15 cellular contexts compared by ENCODE assay signal in genomic region chr5:177359451-177359851, GRCh38. TPM values are rescaled to one million over a fixed set of nuclear protein-coding genes. Genes with fewer than 3 reads are reported as not detected.
A peak's percentile ranks its signal among the peaks of the same experiment; 100 is the strongest.
DNase-seq lines count a peak whose midpoint lies in the region; TF ChIP-seq lines count a peak whose summit lies in the region.
"Had no signal": no experiment of that assay in that cellular context is flagged by ENCODE, and none has a peak within 500 bp of the region (broad histone marks: within the 10 kb centered on the region; RNA-seq: fewer than 3 reads in every experiment).

No MANE protein-coding gene starts in this region.

- peaks cover 15% of the 10 kb centered on the region for H3K9me3 Mint-ChIP-seq in T-helper 2 cell treated with Interferon-gamma antibody and Interleukin-4, amounts not matched to agents 5 μg/mL and 100 μg/mL, for 36 hours
- peaks cover 15% of the 10 kb centered on the region for H3K9me3 Mint-ChIP-seq in activated T-helper 1 cell treated with anti-CD3 and anti-CD28 coated beads, Interleukin-12 subunit alpha, Interleukin-12 subunit beta, Interleukin-2, Interleukin-4 antibody, amounts not matched to agents 30 ng/mL and 10 ng/mL and 1 ng/mL, durations not matched to agents 14 hours and 24 hours and 36 hours
- H3K9me3 Mint-ChIP-seq in osteocyte (ENCODE audit: unreplicated experiment), result no peaks in the 10 kb centered on the region

- H3K9ac ChIP-seq in mucosa of stomach (ENCODE audit: low read length), result peak overlapping the region; percentile 25

- peak overlapping the region; percentile 84 for H3K4me3 Mint-ChIP-seq in T-helper 2 cell treated with Interferon-gamma antibody and Interleukin-4, amounts not matched to agents 5 μg/mL and 100 μg/mL, for 36 hours
- H3K4me3 Mint-ChIP-seq in activated T-helper 1 cell treated with anti-CD3 and anti-CD28 coated beads, Interleukin-12 subunit alpha, Interleukin-12 subunit beta, Interleukin-2, Interleukin-4 antibody, amounts not matched to agents 30 ng/mL and 10 ng/mL and 1 ng/mL, durations not matched to agents 14 hours and 24 hours and 36 hours, result peak overlapping the region; percentile 85
- H3K4me3 Mint-ChIP-seq in osteocyte (ENCODE audit: unreplicated experiment), result no peak overlapping the region

- no peaks in the 10 kb centered on the region for H3K27me3 Mint-ChIP-seq in T-helper 2 cell treated with Interferon-gamma antibody and Interleukin-4, amounts not matched to agents 5 μg/mL and 100 μg/mL, for 36 hours (ENCODE audit: low read depth)
- H3K27me3 Mint-ChIP-seq in activated T-helper 1 cell treated with anti-CD3 and anti-CD28 coated beads, Interleukin-12 subunit alpha, Interleukin-12 subunit beta, Interleukin-2, Interleukin-4 antibody, amounts not matched to agents 30 ng/mL and 10 ng/mL and 1 ng/mL, durations not matched to agents 14 hours and 24 hours and 36 hours (ENCODE audit: insufficient read depth), result no peaks in the 10 kb centered on the region
- H3K27me3 Mint-ChIP-seq in osteocyte (ENCODE audit: unreplicated experiment), result peaks cover 26% of the 10 kb centered on the region

- peaks cover 8% of the 10 kb centered on the region for H3F3A ChIP-seq in DOHH2 (ENCODE audit: control insufficient read depth, insufficient read depth)

- no peak overlapping the region for H3K27ac Mint-ChIP-seq in T-helper 2 cell treated with Interferon-gamma antibody and Interleukin-4, amounts not matched to agents 5 μg/mL and 100 μg/mL, for 36 hours
- no peak overlapping the region for H3K27ac Mint-ChIP-seq in activated T-helper 1 cell treated with anti-CD3 and anti-CD28 coated beads, Interleukin-12 subunit alpha, Interleukin-12 subunit beta, Interleukin-2, Interleukin-4 antibody, amounts not matched to agents 30 ng/mL and 10 ng/mL and 1 ng/mL, durations not matched to agents 14 hours and 24 hours and 36 hours
- H3K27ac Mint-ChIP-seq in osteocyte (ENCODE audit: unreplicated experiment), result no peak overlapping the region

- intact Hi-C loops in activated T-helper 1 cell treated with anti-CD3 and anti-CD28 coated beads, Interleukin-12 subunit alpha, Interleukin-12 subunit beta, Interleukin-2, Interleukin-4 antibody, amounts not matched to agents 30 ng/mL and 10 ng/mL and 1 ng/mL, durations not matched to agents 14 hours and 24 hours and 36 hours (cut with micrococcal nuclease), result loop anchor here (5.0 to 10.0 kb wide), 2 partner anchors 227 to 825 kb away; partner anchors contain the start of genes NSD1 and RNF44

- peaks cover 38% of the 10 kb centered on the region for H3K36me3 Mint-ChIP-seq in T-helper 2 cell treated with Interferon-gamma antibody and Interleukin-4, amounts not matched to agents 5 μg/mL and 100 μg/mL, for 36 hours (ENCODE audit: low read depth)
- peaks cover 9% of the 10 kb centered on the region for H3K36me3 Mint-ChIP-seq in activated T-helper 1 cell treated with anti-CD3 and anti-CD28 coated beads, Interleukin-12 subunit alpha, Interleukin-12 subunit beta, Interleukin-2, Interleukin-4 antibody, amounts not matched to agents 30 ng/mL and 10 ng/mL and 1 ng/mL, durations not matched to agents 14 hours and 24 hours and 36 hours (ENCODE audit: low read depth)
- no peaks in the 10 kb centered on the region for H3K36me3 Mint-ChIP-seq in osteocyte (ENCODE audit: unreplicated experiment)

- peak overlapping the region; percentile 90 for H3K4me2 ChIP-seq in DOHH2 (ENCODE audit: low read length)

- no peaks in the 10 kb centered on the region for H3K9me2 ChIP-seq in DOHH2 (replicated peaks; ENCODE audit: control insufficient read depth, low read length)

- no peaks in the 10 kb centered on the region for H4K20me1 ChIP-seq in DOHH2 (ENCODE audit: control insufficient read depth, insufficient read depth, low read depth, low read length)

- TF ChIP-seq CTCF in DOHH2 (IDR thresholded peaks at IDR 0.05; ENCODE audit: low read depth, low read length, poor library complexity, severe bottlenecking) (no peak), osteocyte (IDR thresholded peaks at IDR 0.05) (no peak)

- peaks cover 67% of the 10 kb centered on the region for H3K4me1 Mint-ChIP-seq in T-helper 2 cell treated with Interferon-gamma antibody and Interleukin-4, amounts not matched to agents 5 μg/mL and 100 μg/mL, for 36 hours (ENCODE audit: low read depth)
- peaks cover 75% of the 10 kb centered on the region for H3K4me1 Mint-ChIP-seq in activated T-helper 1 cell treated with anti-CD3 and anti-CD28 coated beads, Interleukin-12 subunit alpha, Interleukin-12 subunit beta, Interleukin-2, Interleukin-4 antibody, amounts not matched to agents 30 ng/mL and 10 ng/mL and 1 ng/mL, durations not matched to agents 14 hours and 24 hours and 36 hours (ENCODE audit: low read depth)
- peaks cover 6% of the 10 kb centered on the region for H3K4me1 Mint-ChIP-seq in osteocyte (ENCODE audit: unreplicated experiment)

- peaks cover 80% of the 10 kb centered on the region for H3K4me1 ChIP-seq in DOHH2 (ENCODE audit: control insufficient read depth, low read length)
- H3K4me1 ChIP-seq in mucosa of stomach (ENCODE audit: control insufficient read depth, insufficient read depth, low read length), result peaks cover 41% of the 10 kb centered on the region

- H3K4me3 ChIP-seq in DOHH2 (ENCODE audit: low read length) (no peak overlapping the region), mucosa of stomach (ENCODE audit: low read length) (no peak overlapping the region)
- H3K4me3 ChIP-seq: suprapubic skin had no signal

- no peak overlapping the region for H3K27ac ChIP-seq in DOHH2 (ENCODE audit: low read depth, low read length)
- H3K27ac ChIP-seq: suprapubic skin had no signal

- DNase-seq in T-helper 2 cell treated with Interferon-gamma antibody and Interleukin-4, amounts not matched to agents 5 μg/mL and 100 μg/mL, for 36 hours (ENCODE audit: low spot score), result no peak
- DNase-seq in T-helper 2 cell (no peak), SHP77 (lab: John Stamatoyannopoulos, UW) (no peak), mucosa of gallbladder (ENCODE audit: low spot score) (no peak), osteocyte (ENCODE audit: extremely low spot score, unreplicated experiment) (no peak)
- no peak for DNase-seq in activated T-helper 1 cell treated with anti-CD3 and anti-CD28 coated beads, Interleukin-12 subunit alpha, Interleukin-12 subunit beta, Interleukin-2, Interleukin-4 antibody, amounts not matched to agents 30 ng/mL and 10 ng/mL and 1 ng/mL, durations not matched to agents 14 hours and 24 hours and 36 hours (ENCODE audit: low spot score)
- DNase-seq: 8988T; activated CD4-positive, alpha-beta T cell treated with anti-CD3 and anti-CD28 coated beads, Interleukin-2, amount 50 U/mL, for 48 hours; amniotic stem cell; NCI-H146; NCI-H510A treated with DMSO at 0.1 percent for 48 hours had no signal

- no peaks in the 10 kb centered on the region for H3K36me3 ChIP-seq in DOHH2 (ENCODE audit: control insufficient read depth, low read length)
- no peaks in the 10 kb centered on the region for H3K36me3 ChIP-seq in mucosa of stomach (ENCODE audit: control insufficient read depth, insufficient read depth, low read length)
- H3K36me3 ChIP-seq: suprapubic skin had no signal

- peaks cover 19% of the 10 kb centered on the region for H3K79me2 ChIP-seq in DOHH2 (ENCODE audit: control insufficient read depth, low read length)

- H3K27me3 ChIP-seq in DOHH2 (ENCODE audit: control insufficient read depth, low read length) (no peaks in the 10 kb centered on the region), mucosa of stomach (ENCODE audit: control insufficient read depth, insufficient read depth, low read length) (no peaks in the 10 kb centered on the region)
- H3K27me3 ChIP-seq: suprapubic skin had no signal

- H3K9me3 ChIP-seq in DOHH2 (ENCODE audit: control insufficient read depth, insufficient read depth, low read length) (peaks cover 4% of the 10 kb centered on the region; the same call in 1 of the 2 replicates), mucosa of stomach (ENCODE audit: control insufficient read depth, low read length) (no peaks in the 10 kb centered on the region)
- H3K9me3 ChIP-seq: suprapubic skin had no signal

RNA-seq across cellular contexts. Expression of gene RGS14, which starts 1.7 kb away (rescaled TPM):
- total RNA-seq in activated T-helper 1 cell treated with anti-CD3 and anti-CD28 coated beads, Interleukin-12 subunit alpha, Interleukin-12 subunit beta, Interleukin-2, Interleukin-4 antibody, amounts not matched to agents 30 ng/mL and 10 ng/mL and 1 ng/mL, durations not matched to agents 14 hours and 24 hours and 36 hours, result 37.8 and 41.3 TPM in 2 replicates
- total RNA-seq in mucosa of gallbladder (46.3 TPM), osteocyte (6.2 and 7.4 TPM in 2 replicates)

RNA-seq across cellular contexts. Expression of gene LMAN2, which starts 8.0 kb away (rescaled TPM):
- 108 and 118 TPM in 2 replicates for total RNA-seq in activated T-helper 1 cell treated with anti-CD3 and anti-CD28 coated beads, Interleukin-12 subunit alpha, Interleukin-12 subunit beta, Interleukin-2, Interleukin-4 antibody, amounts not matched to agents 30 ng/mL and 10 ng/mL and 1 ng/mL, durations not matched to agents 14 hours and 24 hours and 36 hours
- total RNA-seq in mucosa of gallbladder (184 TPM), osteocyte (102 and 109 TPM in 2 replicates)

RNA-seq across cellular contexts. Expression of gene SLC34A1, which starts 24.8 kb away (rescaled TPM):
- total RNA-seq in activated T-helper 1 cell treated with anti-CD3 and anti-CD28 coated beads, Interleukin-12 subunit alpha, Interleukin-12 subunit beta, Interleukin-2, Interleukin-4 antibody, amounts not matched to agents 30 ng/mL and 10 ng/mL and 1 ng/mL, durations not matched to agents 14 hours and 24 hours and 36 hours, result 0.26 TPM in 1 of 2 replicates, not detected in the other
- total RNA-seq in mucosa of gallbladder (0.06 TPM), osteocyte (not detected in 2 replicates)

RNA-seq across cellular contexts. Expression of gene PFN3, which starts 41.0 kb away (rescaled TPM):
- total RNA-seq in activated T-helper 1 cell treated with anti-CD3 and anti-CD28 coated beads, Interleukin-12 subunit alpha, Interleukin-12 subunit beta, Interleukin-2, Interleukin-4 antibody, amounts not matched to agents 30 ng/mL and 10 ng/mL and 1 ng/mL, durations not matched to agents 14 hours and 24 hours and 36 hours, result not detected in 2 replicates
- total RNA-seq in mucosa of gallbladder, result not detected
- total RNA-seq in osteocyte, result not detected in 2 replicates
- total RNA-seq: suprapubic skin; T-helper 2 cell treated with Interferon-gamma antibody and Interleukin-4, amounts not matched to agents 100 ng/mL and 5 ng/mL, for 36 hours had no signal

RNA-seq across cellular contexts. Expression of gene MXD3, which starts 47.8 kb away (rescaled TPM):
- total RNA-seq in activated T-helper 1 cell treated with anti-CD3 and anti-CD28 coated beads, Interleukin-12 subunit alpha, Interleukin-12 subunit beta, Interleukin-2, Interleukin-4 antibody, amounts not matched to agents 30 ng/mL and 10 ng/mL and 1 ng/mL, durations not matched to agents 14 hours and 24 hours and 36 hours, result 9.6 and 11.8 TPM in 2 replicates
- 9.7 TPM for total RNA-seq in mucosa of gallbladder
- 10.7 and 11.1 TPM in 2 replicates for total RNA-seq in osteocyte
